34 cellular contexts compared by ENCODE assay signal in the genomic region with DNA sequence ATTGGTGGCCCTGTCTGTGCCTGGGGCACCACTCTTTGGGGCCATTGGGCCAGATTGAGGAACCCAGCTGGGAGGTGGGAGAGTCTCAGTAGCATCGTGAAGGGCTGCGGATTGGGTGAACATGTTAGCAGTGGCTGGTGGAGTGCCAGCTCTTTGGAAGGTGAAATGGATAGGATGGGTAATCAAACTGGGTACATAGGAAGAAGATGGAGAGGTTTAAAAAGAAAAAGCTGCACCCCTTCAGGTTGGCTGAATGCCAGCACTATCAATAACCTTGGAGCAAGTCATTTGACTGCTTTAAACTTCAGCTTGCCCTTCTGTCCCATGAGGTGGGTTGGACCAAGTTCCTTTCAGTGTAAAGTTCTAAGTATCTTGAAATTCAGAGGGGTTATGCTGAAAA.
"Had no signal": no experiment of that assay in that cellular context is flagged by ENCODE, and none has a peak within 500 bp of the region (broad histone marks: within the 10 kb centered on the region; RNA-seq: fewer than 3 reads in every experiment).

No MANE protein-coding gene starts in this region.

- H3K27me3 ChIP-seq: body of pancreas, colonic mucosa, esophagus squamous epithelium, heart right ventricle, left lung, pancreas, vagina had no signal

- H3K4me3 ChIP-seq: body of pancreas, colonic mucosa, esophagus squamous epithelium, heart right ventricle, left lung, lower lobe of right lung, pancreas, prostate gland, skin epidermis, vagina had no signal

- H3K27ac Mint-ChIP-seq: activated CD8-positive, alpha-beta T cell treated with anti-CD3 and anti-CD28 coated beads for 36 hours; activated naive CD4-positive, alpha-beta T cell treated with anti-CD3 and anti-CD28 coated beads for 36 hours; activated T-cell treated with anti-CD3 and anti-CD28 coated beads, Interleukin-2, amount 50 U/mL, for 72 hours; stimulated activated memory B cell treated with anti-CD40 and anti-IgM and Interleukin-4, amounts not matched to agents 10 μg/mL and 1 μg/mL and 100 μg/mL, for 72 hours; T-helper 17 cell; type B pancreatic cell had no signal

- ATAC-seq: activated CD8-positive, alpha-beta T cell treated with anti-CD3 and anti-CD28 coated beads for 36 hours; activated T-cell treated with anti-CD3 and anti-CD28 coated beads, Interleukin-2, amount 50 U/mL, for 72 hours; body of pancreas; heart right ventricle; left lung; lower lobe of right lung; naive thymus-derived CD8-positive, alpha-beta T cell; pancreas; sciatic nerve; stimulated activated memory B cell treated with anti-CD40 and anti-IgM and Interleukin-4, amounts not matched to agents 10 μg/mL and 1 μg/mL and 100 μg/mL, for 72 hours; stimulated activated naive CD8-positive, alpha-beta T cell treated with anti-CD3 and anti-CD28 coated beads, Interleukin-15, amount 100 ng/mL, for 72 hours; T-helper 17 cell had no signal

- H3K4me1 ChIP-seq: body of pancreas, colonic mucosa, esophagus squamous epithelium, heart right ventricle, left lung, lower lobe of right lung, pancreas, prostate gland, vagina had no signal

- H3K9me3 ChIP-seq: body of pancreas, colonic mucosa, esophagus squamous epithelium, heart right ventricle, left lung, lower lobe of right lung, pancreas, prostate gland, vagina had no signal

- H3K27me3 Mint-ChIP-seq: activated CD8-positive, alpha-beta T cell treated with anti-CD3 and anti-CD28 coated beads for 36 hours; naive thymus-derived CD8-positive, alpha-beta T cell; stimulated activated memory B cell treated with anti-CD40 and anti-IgM and Interleukin-4, amounts not matched to agents 10 μg/mL and 1 μg/mL and 100 μg/mL, for 72 hours; stimulated activated naive CD8-positive, alpha-beta T cell treated with anti-CD3 and anti-CD28 coated beads, Interleukin-15, amount 100 ng/mL, for 72 hours; T-helper 17 cell; type B pancreatic cell had no signal

- H3K27ac ChIP-seq: body of pancreas, colonic mucosa, epithelial cell of prostate, esophagus squamous epithelium, heart right ventricle, left lung, lower lobe of right lung, pancreas, prostate gland, skin epidermis, vagina, WERI-Rb-1 had no signal

- H3K9me3 Mint-ChIP-seq: activated CD8-positive, alpha-beta T cell treated with anti-CD3 and anti-CD28 coated beads for 36 hours; activated naive CD4-positive, alpha-beta T cell treated with anti-CD3 and anti-CD28 coated beads for 36 hours; activated T-cell treated with anti-CD3 and anti-CD28 coated beads, Interleukin-2, amount 50 U/mL, for 72 hours; naive thymus-derived CD8-positive, alpha-beta T cell; stimulated activated naive CD8-positive, alpha-beta T cell treated with anti-CD3 and anti-CD28 coated beads, Interleukin-15, amount 100 ng/mL, for 72 hours; type B pancreatic cell had no signal

- H3K4me3 Mint-ChIP-seq: activated CD8-positive, alpha-beta T cell treated with anti-CD3 and anti-CD28 coated beads for 36 hours; activated naive CD4-positive, alpha-beta T cell treated with anti-CD3 and anti-CD28 coated beads for 36 hours; activated T-cell treated with anti-CD3 and anti-CD28 coated beads, Interleukin-2, amount 50 U/mL, for 72 hours; naive thymus-derived CD8-positive, alpha-beta T cell; neural crest cell; stimulated activated memory B cell treated with anti-CD40 and anti-IgM and Interleukin-4, amounts not matched to agents 10 μg/mL and 1 μg/mL and 100 μg/mL, for 72 hours; stimulated activated naive CD8-positive, alpha-beta T cell treated with anti-CD3 and anti-CD28 coated beads, Interleukin-15, amount 100 ng/mL, for 72 hours; T-helper 17 cell; type B pancreatic cell had no signal

- DNase-seq: activated CD4-positive, alpha-beta T cell treated with anti-CD3 and anti-CD28 coated beads, Interleukin-2, amount 50 U/mL, for 1 hour; activated CD4-positive, CD25-positive, alpha-beta regulatory T cell treated with anti-CD3 and anti-CD28 coated beads, Interleukin-2, amount 50 U/mL, for 72 hours; activated CD8-positive, alpha-beta T cell treated with anti-CD3 and anti-CD28 coated beads for 36 hours; activated effector memory CD4-positive, alpha-beta T cell treated with anti-CD3 and anti-CD28 coated beads, Interleukin-2, amount 50 U/mL, for 16 hours; activated naive CD4-positive, alpha-beta T cell treated with anti-CD3 and anti-CD28 coated beads for 36 hours; activated T-cell treated with anti-CD3 and anti-CD28 coated beads, Interleukin-2, amount 50 U/mL, for 72 hours; body of pancreas; cerebellar nuclear complex; colonic mucosa; effector CD8-positive, alpha-beta T cell; esophagus squamous epithelium; foreskin melanocyte; heart right ventricle; kidney glomerular epithelial cell; left lung; lower lobe of right lung; mesenchymal stem cell; naive thymus-derived CD8-positive, alpha-beta T cell; nucleus accumbens; pancreas; retina; stimulated activated CD4-positive, alpha-beta T cell treated with anti-CD3 and anti-CD28 coated beads, Interleukin-4, amount 100 ng/mL, for 24 hours; stimulated activated naive CD8-positive, alpha-beta T cell treated with anti-CD3 and anti-CD28 coated beads, Interleukin-15, amount 100 ng/mL, for 72 hours; T-helper 17 cell; T1000; WERI-Rb-1 had no signal

- H3K36me3 ChIP-seq: colonic mucosa, left lung, lower lobe of right lung, pancreas, prostate gland, vagina had no signal
